ENCODE assay signal across 27 cellular contexts in the genomic region with DNA sequence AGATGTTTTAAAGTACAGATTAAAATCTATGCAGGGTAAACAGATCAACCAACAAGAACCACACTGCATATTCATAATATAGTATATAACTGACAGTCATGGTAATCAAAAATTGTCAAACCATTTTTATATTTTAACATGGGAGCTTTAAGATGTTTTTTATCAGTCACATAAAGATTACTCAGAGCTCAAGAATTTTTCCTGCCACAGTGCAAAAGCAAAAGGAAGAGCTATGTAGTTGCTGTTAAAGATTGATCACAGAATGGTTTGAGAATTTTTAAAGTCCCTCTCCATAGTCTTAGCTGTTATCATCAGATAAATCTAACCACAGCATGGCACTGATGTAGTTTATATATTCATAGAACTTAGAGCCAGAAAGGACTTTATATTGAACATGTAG. TPM values are rescaled to one million over a fixed set of nuclear protein-coding genes. Genes with fewer than 3 reads are reported as not detected.
DNase-seq lines count a peak whose midpoint lies in the region; ATAC-seq and TF ChIP-seq lines count a peak whose summit lies in the region.
"Had no signal": no experiment of that assay in that cellular context is flagged by ENCODE, and none has a peak within 500 bp of the region (broad histone marks: within the 10 kb centered on the region; RNA-seq: fewer than 3 reads in every experiment).

No MANE protein-coding gene starts in this region.

- H3K9me3 ChIP-seq in PC-3 (ENCODE audit: low read length): no peaks in the 10 kb centered on the region
- H3K9me3 ChIP-seq: BE2C, MG63, SJCRH30 had no signal

- ATAC-seq in PC-3: peak; percentile 53
- no peak for ATAC-seq in GM21529 (IDR thresholded peaks at IDR 0.05; ENCODE audit: unreplicated experiment)
- no peak for ATAC-seq in GM21619 (IDR thresholded peaks at IDR 0.05; ENCODE audit: unreplicated experiment)
- ATAC-seq: GM12878 had no signal

- no peaks in the 10 kb centered on the region for H3K9me2 ChIP-seq in PC-3 (replicated peaks; ENCODE audit: low read length)

- peaks cover 12% of the 10 kb centered on the region for H3K4me1 Mint-ChIP-seq in chondrocyte (ENCODE audit: low read depth)
- H3K4me1 Mint-ChIP-seq: CD4-positive, CD25-positive, alpha-beta regulatory T cell; IgD-negative memory B cell had no signal

- no peaks in the 10 kb centered on the region for H4K20me1 ChIP-seq in PC-3 (ENCODE audit: low read length)

- no peaks in the 10 kb centered on the region for H3K9me3 Mint-ChIP-seq in chondrocyte (ENCODE audit: low read depth)
- H3K9me3 Mint-ChIP-seq: CD4-positive, CD25-positive, alpha-beta regulatory T cell; IgD-negative memory B cell had no signal

- CTCF ChIA-PET in PC-3 (lab: Charles Lee): interaction anchor here (0.5 to 0.6 kb wide), 2 partner anchors 22 to 344 kb away, joined by 4 to 11 read pairs; no protein-coding TSS in a partner anchor

- peaks cover 10% of the 10 kb centered on the region for H3K4me1 ChIP-seq in PC-3 (ENCODE audit: insufficient read depth, low read length)
- H3K4me1 ChIP-seq: BE2C, SJCRH30 had no signal

- no peak overlapping the region for H3K4me3 Mint-ChIP-seq in chondrocyte (ENCODE audit: unreplicated experiment)
- H3K4me3 Mint-ChIP-seq: CD4-positive, CD25-positive, alpha-beta regulatory T cell; IgD-negative memory B cell had no signal

- no peak overlapping the region for H3K27ac ChIP-seq in PC-3 (ENCODE audit: low read length)
- H3K27ac ChIP-seq: HL-60, PC-9, SJCRH30 had no signal

- no peaks in the 10 kb centered on the region for H3K36me3 Mint-ChIP-seq in chondrocyte (ENCODE audit: low read depth)
- H3K36me3 Mint-ChIP-seq: CD4-positive, CD25-positive, alpha-beta regulatory T cell had no signal

- H3K4me2 ChIP-seq in PC-3 (ENCODE audit: low read length): no peak overlapping the region
- H3K4me2 ChIP-seq: PC-9 had no signal

- H3K27me3 Mint-ChIP-seq in chondrocyte (ENCODE audit: low read depth): no peaks in the 10 kb centered on the region
- H3K27me3 Mint-ChIP-seq: CD4-positive, CD25-positive, alpha-beta regulatory T cell; IgD-negative memory B cell had no signal

- H3F3A ChIP-seq in PC-3 (ENCODE audit: low read length, unreplicated experiment): no peaks in the 10 kb centered on the region

- H3K27me3 ChIP-seq in PC-3 (ENCODE audit: low read length): no peaks in the 10 kb centered on the region
- H3K27me3 ChIP-seq: BE2C, MG63, SJCRH30 had no signal

- H3K36me3 ChIP-seq in PC-3 (ENCODE audit: low read depth, low read length): no peaks in the 10 kb centered on the region
- H3K36me3 ChIP-seq: BE2C, MG63, SJCRH30 had no signal

- no peaks in the 10 kb centered on the region for H3K79me2 ChIP-seq in PC-3 (ENCODE audit: low read length)

- peak overlapping the region; percentile 53 for H3K27ac Mint-ChIP-seq in chondrocyte (ENCODE audit: unreplicated experiment)
- H3K27ac Mint-ChIP-seq: CD4-positive, CD25-positive, alpha-beta regulatory T cell; IgD-negative memory B cell had no signal

- no peak overlapping the region for H2AFZ ChIP-seq in PC-3 (ENCODE audit: low read length)
- H2AFZ ChIP-seq: PC-9 had no signal

- DNase-seq in EH (ENCODE audit: low read depth) (peak; percentile 58), PC-3 (peak; percentile 45), chondrocyte (ENCODE audit: low spot score) (no peak), kidney tubule cell (ENCODE audit: low spot score) (peak; percentile 49), superior temporal gyrus (ENCODE audit: extremely low spot score) (no peak)
- no peak for DNase-seq in activated T-cell treated with anti-CD3 and anti-CD28 coated beads, Interleukin-2, amount 50 U/mL, for 1 hour
- DNase-seq: 8988T; BE2C; CD4-positive, CD25-positive, alpha-beta regulatory T cell; COR-L47; DMS 273 treated with DMSO at 0.1 percent for 48 hours; DND-41; GF-D8; Karpas-422; MG63; NCI-H1048; NCI-H1436; NCI-H1930; NCI-H226; NCI-H524 treated with DMSO at 0.1 percent for 48 hours; PC-9; SJCRH30 had no signal

- intact Hi-C loops in PC-3 (cut with micrococcal nuclease): no loop called here

- H3K4me3 ChIP-seq in PC-3 (ENCODE audit: low read length): no peak overlapping the region
- H3K4me3 ChIP-seq: GM12878, MG63, PC-9, SJCRH30 had no signal

- BruUV-seq in PC-3 (replicated peaks; lab: Mats Ljungman, UMichigan): no TSS peak

- H3K9ac ChIP-seq in PC-3 (ENCODE audit: low read length): no peak overlapping the region

- no peak for TF ChIP-seq CTCF in PC-3 (conservative IDR thresholded peaks at IDR 0.05; ENCODE audit: low read depth, low read length)
- no peak for TF ChIP-seq CTCF in chondrocyte (IDR thresholded peaks at IDR 0.05)

- POLR2A ChIA-PET in PC-3 (lab: Charles Lee; ENCODE audit: unreplicated experiment): interaction anchor here (0.6 to 0.9 kb wide), 2 partner anchors 108 to 208 kb away, joined by 4 to 5 read pairs; no protein-coding TSS in a partner anchor

RNA-seq across cellular contexts. Expression of a gene that starts 8.5 kb away (rescaled TPM):
- total RNA-seq in PC-3 (2014; rRNA removed) (1.2 and 1.5 TPM in 2 replicates), chondrocyte (2.6 to 4.1 TPM (median 2.7 TPM) in 3 replicates)
- total RNA-seq: PC-9 had no signal

RNA-seq across cellular contexts. Expression of a gene that starts 47.0 kb away (rescaled TPM):
- total RNA-seq in PC-3 (2014; rRNA removed) (not detected in 2 replicates), chondrocyte (0.77 to 1.2 TPM (median 1.1 TPM) in 3 replicates)
- total RNA-seq: CD4-positive, CD25-positive, alpha-beta regulatory T cell; GM12878; PC-9; SJCRH30 had no signal

Comparison
In these comparisons a context has a peak if more than half of its experiments do, and no peak if none do; other contexts are left out.
1. DNase-seq: peak in EH (single experiment), PC-3 (single experiment) and kidney tubule cell (single experiment); none in chondrocyte (single experiment), superior temporal gyrus (single experiment) and activated T-cell treated with anti-CD3 and anti-CD28 coated beads, Interleukin-2, amount 50 U/mL, for 1 hour (single experiment).